ENCODE assay signal across 9 cellular contexts in the genomic region with DNA sequence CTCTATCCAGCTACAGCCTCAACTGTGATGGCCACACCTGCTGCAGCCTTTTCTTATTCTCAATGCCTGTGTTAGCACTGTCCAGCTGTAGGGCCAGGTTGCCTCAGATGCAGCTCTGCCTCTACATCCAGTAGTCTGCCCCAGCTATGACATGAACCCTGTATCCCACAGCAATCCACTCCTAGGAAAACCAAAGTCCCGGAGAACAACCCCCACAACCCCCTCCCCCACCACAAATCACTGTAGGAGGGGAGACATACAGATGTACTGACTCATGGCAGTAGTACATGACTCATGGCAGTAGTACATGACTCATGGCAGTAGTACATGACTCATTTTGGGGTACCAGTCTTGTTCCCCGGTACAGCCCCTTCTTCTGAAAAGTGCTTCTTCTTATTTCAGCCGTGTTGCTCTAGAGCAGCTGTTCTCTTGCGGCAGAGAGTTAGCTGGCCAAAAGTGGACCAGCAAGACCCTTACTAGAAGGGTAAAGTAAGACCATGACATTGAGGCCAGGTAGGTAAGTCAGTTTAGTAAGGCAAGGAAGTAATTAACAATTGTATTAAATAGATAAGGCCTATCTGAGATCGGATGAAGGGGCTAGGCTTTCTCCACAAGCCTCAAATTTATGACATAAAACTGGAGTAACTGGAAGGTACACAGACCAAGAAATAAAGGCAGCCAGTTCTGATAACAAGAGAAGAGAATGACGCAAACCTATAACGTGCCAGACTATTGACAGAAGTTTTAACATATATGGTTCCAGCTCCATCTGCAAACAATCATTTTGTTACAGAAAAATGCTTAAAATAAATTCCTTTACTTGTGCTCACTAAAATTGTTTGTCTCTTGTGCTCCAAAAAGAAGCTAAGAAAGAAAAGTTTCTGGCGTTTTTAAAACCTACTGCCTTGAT.
DNase-seq lines count a peak whose midpoint lies in the region; ATAC-seq lines count a peak whose summit lies in the region.
"Had no signal": no experiment of that assay in that cellular context is flagged by ENCODE, and none has a peak within 500 bp of the region (broad histone marks: within the 10 kb centered on the region; RNA-seq: fewer than 3 reads in every experiment).

No MANE protein-coding gene starts in this region.

- ATAC-seq in HG02938 (IDR thresholded peaks at IDR 0.05; ENCODE audit: unreplicated experiment), result peak; percentile 88
- ATAC-seq in stimulated activated effector memory CD8-positive, alpha-beta T cell treated with anti-CD3 and anti-CD28 coated beads, Interleukin-12 subunit alpha, Interleukin-12 subunit beta, amount 100 ng/mL, for 72 hours, result peak; percentile 86

- no peaks in the 10 kb centered on the region for H3K36me3 Mint-ChIP-seq in stimulated activated effector memory CD8-positive, alpha-beta T cell treated with anti-CD3 and anti-CD28 coated beads, Interleukin-12 subunit alpha, Interleukin-12 subunit beta, amount 100 ng/mL, for 72 hours

- no peak overlapping the region for H3K4me3 Mint-ChIP-seq in stimulated activated effector memory CD8-positive, alpha-beta T cell treated with anti-CD3 and anti-CD28 coated beads, Interleukin-12 subunit alpha, Interleukin-12 subunit beta, amount 100 ng/mL, for 72 hours
- H3K4me3 Mint-ChIP-seq: B cell had no signal

- no peak overlapping the region for H3K27ac Mint-ChIP-seq in stimulated activated effector memory CD8-positive, alpha-beta T cell treated with anti-CD3 and anti-CD28 coated beads, Interleukin-12 subunit alpha, Interleukin-12 subunit beta, amount 100 ng/mL, for 72 hours
- H3K27ac Mint-ChIP-seq: B cell had no signal

- H3K9me3 Mint-ChIP-seq in stimulated activated effector memory CD8-positive, alpha-beta T cell treated with anti-CD3 and anti-CD28 coated beads, Interleukin-12 subunit alpha, Interleukin-12 subunit beta, amount 100 ng/mL, for 72 hours, result peaks cover 6% of the 10 kb centered on the region

- DNase-seq in activated CD4-positive, alpha-beta T cell treated with anti-CD3 and anti-CD28 coated beads, Interleukin-2, amount 50 U/mL, for 48 hours, result peak; percentile 6 to 24
- DNase-seq in activated CD4-positive, alpha-beta T cell treated with anti-CD3 and anti-CD28 coated beads, Interleukin-2, amount 50 U/mL, for 4 hours, result no peak
- DNase-seq in T1000 (lab: John Stamatoyannopoulos, UW) (peak; percentile 22), midbrain (lab: John Stamatoyannopoulos, UW) (no peak), NCI-H2081 treated with DMSO at 0.1 percent for 48 hours (lab: John Stamatoyannopoulos, UW) (no peak), AML-193 (lab: John Stamatoyannopoulos, UW) (no peak)
- DNase-seq in stimulated activated effector memory CD8-positive, alpha-beta T cell treated with anti-CD3 and anti-CD28 coated beads, Interleukin-12 subunit alpha, Interleukin-12 subunit beta, amount 100 ng/mL, for 72 hours (ENCODE audit: low spot score in 2 of 2), result peak in 1 of 2 donors; percentile 59

- peaks cover 8% of the 10 kb centered on the region for H3K4me1 Mint-ChIP-seq in stimulated activated effector memory CD8-positive, alpha-beta T cell treated with anti-CD3 and anti-CD28 coated beads, Interleukin-12 subunit alpha, Interleukin-12 subunit beta, amount 100 ng/mL, for 72 hours
- H3K4me1 Mint-ChIP-seq: B cell had no signal

Comparison
In these comparisons a context has a peak if more than half of its experiments do, and no peak if none do; other contexts are left out.
1. DNase-seq: peak in activated CD4-positive, alpha-beta T cell treated with anti-CD3 and anti-CD28 coated beads, Interleukin-2, amount 50 U/mL, for 48 hours (2 of 2) and T1000 (single experiment); none in activated CD4-positive, alpha-beta T cell treated with anti-CD3 and anti-CD28 coated beads, Interleukin-2, amount 50 U/mL, for 4 hours (0 of 2), midbrain (single experiment), NCI-H2081 treated with DMSO at 0.1 percent for 48 hours (single experiment) and AML-193 (0 of 2).